ENCODE assay signal across 1 cellular context in genomic region chr15:48695088-48695834, GRCh38.
TF ChIP-seq lines count a peak whose summit lies in the region.

No MANE protein-coding gene starts in this region.

TF ChIP-seq in HepG2, 621 proteins besides CTCF, POLR2A, EP300 and RAD21 (continued from another document):
- TF ChIP-seq ARID4A (CRISPR knock-in tag; IDR thresholded peaks at IDR 0.05; ENCODE audit: borderline replicate concordance) (no peak), ZUFSP (CRISPR knock-in tag; IDR thresholded peaks at IDR 0.05; ENCODE audit: borderline replicate concordance) (no peak), THAP11 (CRISPR knock-in tag; IDR thresholded peaks at IDR 0.05) (no peak), NBN (conservative IDR thresholded peaks at IDR 0.05) (no peak), ZNF597 (CRISPR knock-in tag; IDR thresholded peaks at IDR 0.05) (no peak)
